In the genomic region with DNA sequence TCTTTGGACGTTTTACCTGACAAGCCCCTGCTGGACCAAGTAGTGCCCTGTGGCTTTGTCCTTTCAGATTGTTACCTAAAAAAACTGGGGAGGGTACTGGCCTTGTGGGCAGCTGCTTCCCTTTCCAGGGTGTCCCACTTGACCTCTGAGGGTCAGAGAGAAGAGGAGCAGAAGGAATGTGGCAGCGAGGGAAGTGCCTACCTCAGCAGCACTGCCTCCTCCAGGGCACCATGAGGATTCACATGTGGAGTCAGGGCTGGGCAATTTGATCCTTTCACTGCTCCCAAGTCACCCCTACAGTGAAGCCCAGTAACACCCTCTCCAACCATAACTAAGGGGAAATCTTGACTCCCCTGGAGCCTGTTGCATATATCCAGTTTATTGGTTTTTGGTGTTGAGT, we compare ENCODE assay signal across 18 cellular contexts.
DNase-seq lines count a peak whose midpoint lies in the region; ATAC-seq, FAIRE-seq and TF ChIP-seq lines count a peak whose summit lies in the region.
"Had no signal": no experiment of that assay in that cellular context is flagged by ENCODE, and none has a peak within 500 bp of the region (broad histone marks: within the 10 kb centered on the region; RNA-seq: fewer than 3 reads in every experiment).

No MANE protein-coding gene starts in this region.

- H3K4me3 ChIP-seq in AG10803 (ENCODE audit: low read length) (no peak overlapping the region), astrocyte (ENCODE audit: insufficient read depth, low read depth, low read length) (no peak overlapping the region), keratinocyte (ENCODE audit: control insufficient read depth in 2 of 3, extremely low read depth in 1 of 3, insufficient read depth in 2 of 3, low read depth in 1 of 3, low read length in 3 of 3) (no peak overlapping the region), uterus (no peak overlapping the region)
- H3K4me3 ChIP-seq: heart right ventricle had no signal

- H2AFZ ChIP-seq in astrocyte (ENCODE audit: low read depth, low read length): no peak overlapping the region
- no peak overlapping the region for H2AFZ ChIP-seq in keratinocyte (ENCODE audit: control insufficient read depth, low read length)

- H3K4me1 Mint-ChIP-seq in astrocyte (ENCODE audit: low read depth, unreplicated experiment): peaks cover 20% of the 10 kb centered on the region
- peaks cover 5 to 7% of the 10 kb centered on the region in 2 donors for H3K4me1 Mint-ChIP-seq in natural killer cell treated with Interleukin-12 subunit alpha and Interleukin-12 subunit beta and Interleukin-15 and Interleukin-18, amount 100 ng/mL, for 72 hours (ENCODE audit: low read depth in 2 of 2)

- H3K79me2 ChIP-seq in astrocyte (ENCODE audit: insufficient read depth, low read length) (no peaks in the 10 kb centered on the region), keratinocyte (ENCODE audit: control insufficient read depth, insufficient read depth, low read length) (no peaks in the 10 kb centered on the region)

- FAIRE-seq in astrocyte (lab: Jason Lieb, UNC): no peak
- no peak for FAIRE-seq in keratinocyte (lab: Jason Lieb, UNC)
- FAIRE-seq: endothelial cell of umbilical vein had no signal

- peaks cover 12% of the 10 kb centered on the region for H4K20me1 ChIP-seq in astrocyte (ENCODE audit: insufficient read depth, low read length)
- no peaks in the 10 kb centered on the region for H4K20me1 ChIP-seq in keratinocyte (ENCODE audit: control insufficient read depth, extremely low read depth, insufficient read depth, low read length)

- no peaks in the 10 kb centered on the region for H3K27me3 Mint-ChIP-seq in astrocyte (ENCODE audit: low read depth, unreplicated experiment)
- no peaks in the 10 kb centered on the region for H3K27me3 Mint-ChIP-seq in natural killer cell treated with Interleukin-12 subunit alpha and Interleukin-12 subunit beta and Interleukin-15 and Interleukin-18, amount 100 ng/mL, for 72 hours
- H3K27me3 Mint-ChIP-seq: activated CD8-positive, alpha-beta T cell treated with anti-CD3 and anti-CD28 coated beads for 36 hours; stimulated activated memory B cell treated with anti-CD40 and anti-IgM and Interleukin-4, amounts not matched to agents 10 μg/mL and 1 μg/mL and 100 μg/mL, for 72 hours had no signal

- H3K27me3 ChIP-seq in astrocyte (ENCODE audit: insufficient read depth, low read length) (no peaks in the 10 kb centered on the region), keratinocyte (ENCODE audit: control insufficient read depth, extremely low read depth, insufficient read depth, low read length) (no peaks in the 10 kb centered on the region), uterus (no peaks in the 10 kb centered on the region)
- H3K27me3 ChIP-seq: heart right ventricle had no signal

- H3K27ac ChIP-seq in astrocyte (ENCODE audit: low read depth, low read length): no peak overlapping the region
- H3K27ac ChIP-seq in keratinocyte (ENCODE audit: control insufficient read depth, insufficient read depth, low read length): no peak overlapping the region
- H3K27ac ChIP-seq in uterus: no peak overlapping the region
- H3K27ac ChIP-seq: heart right ventricle, KMS-11 had no signal

- intact Hi-C loops in uterus (cut with DNase I; ENCODE audit: low total_unique reads): no loop called here

- no peak for DNase-seq in AG10803 (ENCODE audit: low read depth)
- DNase-seq in KBM-7: peak; percentile 41
- DNase-seq in astrocyte (ENCODE audit: low read depth): no peak
- DNase-seq in keratinocyte (ENCODE audit: low read depth, low spot score): no peak
- no peak for DNase-seq in stimulated activated naive CD4-positive, alpha-beta T cell (lab: John Stamatoyannopoulos, UW)
- no peak for DNase-seq in uterus
- DNase-seq in HEK293T (ENCODE audit: extremely low spot score): no peak
- DNase-seq in natural killer cell treated with Interleukin-12 subunit alpha and Interleukin-12 subunit beta and Interleukin-15 and Interleukin-18, amount 100 ng/mL, for 72 hours (ENCODE audit: low spot score): no peak
- DNase-seq: activated CD8-positive, alpha-beta T cell treated with anti-CD3 and anti-CD28 coated beads for 36 hours; activated effector memory CD4-positive, alpha-beta T cell treated with Interleukin-2 at 50 U/mL for 16 hours; heart right ventricle; NCI-H2081; stimulated activated CD4-positive, alpha-beta T cell treated with anti-CD3 and anti-CD28 coated beads, Interleukin-2, amount 100 ng/mL, for 48 hours had no signal

- H3K36me3 ChIP-seq in astrocyte (ENCODE audit: insufficient read depth, low read length) (peaks cover 36% of the 10 kb centered on the region), keratinocyte (ENCODE audit: control insufficient read depth in 2 of 2, extremely low read depth in 1 of 2, insufficient read depth in 2 of 2, low read length in 2 of 2) (peaks cover 8 to 15% of the 10 kb centered on the region in 2 experiments), uterus (no peaks in the 10 kb centered on the region)

- CTCF ChIA-PET in HEK293T (lab: Yijun Ruan, JAX): no interaction called here

- TF ChIP-seq POLR2A in uterus (IDR thresholded peaks at IDR 0.05): no peak

- peaks cover 27% of the 10 kb centered on the region for H3K36me3 Mint-ChIP-seq in astrocyte (ENCODE audit: low read depth, unreplicated experiment)
- H3K36me3 Mint-ChIP-seq in natural killer cell treated with Interleukin-12 subunit alpha and Interleukin-12 subunit beta and Interleukin-15 and Interleukin-18, amount 100 ng/mL, for 72 hours: peaks cover 12% of the 10 kb centered on the region

- dilution Hi-C loops in keratinocyte (cut with MboI; ENCODE audit: extremely low pct_ligation_motif_present, low sequenced_read_pairs): no loop called here

- H3K27ac Mint-ChIP-seq in astrocyte (ENCODE audit: unreplicated experiment): peak overlapping the region; percentile 12
- H3K27ac Mint-ChIP-seq in natural killer cell treated with Interleukin-12 subunit alpha and Interleukin-12 subunit beta and Interleukin-15 and Interleukin-18, amount 100 ng/mL, for 72 hours: no peak overlapping the region
- H3K27ac Mint-ChIP-seq: activated CD8-positive, alpha-beta T cell treated with anti-CD3 and anti-CD28 coated beads for 36 hours; mesothelial cell of epicardium; stimulated activated memory B cell treated with anti-CD40 and anti-IgM and Interleukin-4, amounts not matched to agents 10 μg/mL and 1 μg/mL and 100 μg/mL, for 72 hours; T-helper 2 cell treated with Interferon-gamma antibody and Interleukin-4, amounts not matched to agents 5 μg/mL and 100 μg/mL, for 36 hours had no signal

- in situ Hi-C loops in KBM-7 (cut with MboI; ENCODE audit: low pct_unique_long_range_greater_than_20kb, low sequenced_read_pairs): no loop called here

- POLR2A ChIA-PET in HEK293T (lab: Yijun Ruan, JAX): no interaction called here

- TF ChIP-seq CTCF in AG10803 (conservative IDR thresholded peaks at IDR 0.05; ENCODE audit: low read length): peak; percentile 21; the same call in 1 of the 2 replicates
- TF ChIP-seq CTCF in astrocyte (IDR thresholded peaks at IDR 0.05; ENCODE audit: insufficient read depth, low read depth, low read length): peak; percentile 7
- peak in 2 of 3 experiments; percentile 26 to 41 for TF ChIP-seq CTCF in keratinocyte (optimal IDR thresholded peaks at IDR 0.05 in 1 of 3, IDR thresholded peaks at IDR 0.05 in 1 of 3, conservative IDR thresholded peaks at IDR 0.05 in 1 of 3; ENCODE audit: extremely low read depth in 1 of 3, insufficient read depth in 2 of 3, low read length in 3 of 3)
- no peak for TF ChIP-seq CTCF in uterus (IDR thresholded peaks at IDR 0.05)

- ATAC-seq in natural killer cell treated with Interleukin-12 subunit alpha and Interleukin-12 subunit beta and Interleukin-15 and Interleukin-18, amount 100 ng/mL, for 72 hours: no peak
- ATAC-seq: activated CD8-positive, alpha-beta T cell treated with anti-CD3 and anti-CD28 coated beads for 36 hours; stimulated activated memory B cell treated with anti-CD40 and anti-IgM and Interleukin-4, amounts not matched to agents 10 μg/mL and 1 μg/mL and 100 μg/mL, for 72 hours had no signal

- H3K9me3 ChIP-seq in astrocyte (ENCODE audit: insufficient read depth, low read depth, low read length) (no peaks in the 10 kb centered on the region), keratinocyte (ENCODE audit: control insufficient read depth, low read depth, low read length) (no peaks in the 10 kb centered on the region), uterus (no peaks in the 10 kb centered on the region)
- H3K9me3 ChIP-seq: heart right ventricle had no signal

- H3K4me3 Mint-ChIP-seq in astrocyte (ENCODE audit: unreplicated experiment): no peak overlapping the region
- H3K4me3 Mint-ChIP-seq in natural killer cell treated with Interleukin-12 subunit alpha and Interleukin-12 subunit beta and Interleukin-15 and Interleukin-18, amount 100 ng/mL, for 72 hours: no peak overlapping the region
- H3K4me3 Mint-ChIP-seq: activated CD8-positive, alpha-beta T cell treated with anti-CD3 and anti-CD28 coated beads for 36 hours; mesothelial cell of epicardium; stimulated activated memory B cell treated with anti-CD40 and anti-IgM and Interleukin-4, amounts not matched to agents 10 μg/mL and 1 μg/mL and 100 μg/mL, for 72 hours; T-helper 2 cell treated with Interferon-gamma antibody and Interleukin-4, amounts not matched to agents 5 μg/mL and 100 μg/mL, for 36 hours had no signal

- H3K9me3 Mint-ChIP-seq in astrocyte (ENCODE audit: unreplicated experiment): no peaks in the 10 kb centered on the region
- H3K9me3 Mint-ChIP-seq in natural killer cell treated with Interleukin-12 subunit alpha and Interleukin-12 subunit beta and Interleukin-15 and Interleukin-18, amount 100 ng/mL, for 72 hours: no peaks in the 10 kb centered on the region
- H3K9me3 Mint-ChIP-seq: activated CD8-positive, alpha-beta T cell treated with anti-CD3 and anti-CD28 coated beads for 36 hours; mesothelial cell of epicardium; stimulated activated memory B cell treated with anti-CD40 and anti-IgM and Interleukin-4, amounts not matched to agents 10 μg/mL and 1 μg/mL and 100 μg/mL, for 72 hours; T-helper 2 cell treated with Interferon-gamma antibody and Interleukin-4, amounts not matched to agents 5 μg/mL and 100 μg/mL, for 36 hours had no signal

- no peaks in the 10 kb centered on the region for H3K9me1 ChIP-seq in keratinocyte (ENCODE audit: control insufficient read depth, extremely low read depth, insufficient read depth, low read length)

- H3K9ac ChIP-seq in astrocyte (ENCODE audit: low read length) (no peak overlapping the region), keratinocyte (ENCODE audit: control insufficient read depth, extremely low read depth, insufficient read depth, low read length) (no peak overlapping the region)
- H3K9ac ChIP-seq: KMS-11 had no signal

- H3K4me2 ChIP-seq in astrocyte (ENCODE audit: low read length): no peak overlapping the region
- no peak overlapping the region for H3K4me2 ChIP-seq in keratinocyte (ENCODE audit: control insufficient read depth, extremely low read depth, insufficient read depth, low read depth, low read length)
- H3K4me2 ChIP-seq: KMS-11 had no signal

- H3K4me1 ChIP-seq in astrocyte (ENCODE audit: insufficient read depth, low read length): no peaks in the 10 kb centered on the region
- no peaks in the 10 kb centered on the region for H3K4me1 ChIP-seq in keratinocyte (ENCODE audit: control insufficient read depth, extremely low read depth, insufficient read depth, low read length)
- no peaks in the 10 kb centered on the region for H3K4me1 ChIP-seq in uterus

Comparison
In these comparisons a context has a peak if more than half of its experiments do, and no peak if none do; other contexts are left out.
1. CTCF ChIP-seq: peak in AG10803 (single experiment), astrocyte (single experiment) and keratinocyte (2 of 3); none in uterus (0 of 4).